8 cellular contexts compared by ENCODE assay signal in the genomic region with DNA sequence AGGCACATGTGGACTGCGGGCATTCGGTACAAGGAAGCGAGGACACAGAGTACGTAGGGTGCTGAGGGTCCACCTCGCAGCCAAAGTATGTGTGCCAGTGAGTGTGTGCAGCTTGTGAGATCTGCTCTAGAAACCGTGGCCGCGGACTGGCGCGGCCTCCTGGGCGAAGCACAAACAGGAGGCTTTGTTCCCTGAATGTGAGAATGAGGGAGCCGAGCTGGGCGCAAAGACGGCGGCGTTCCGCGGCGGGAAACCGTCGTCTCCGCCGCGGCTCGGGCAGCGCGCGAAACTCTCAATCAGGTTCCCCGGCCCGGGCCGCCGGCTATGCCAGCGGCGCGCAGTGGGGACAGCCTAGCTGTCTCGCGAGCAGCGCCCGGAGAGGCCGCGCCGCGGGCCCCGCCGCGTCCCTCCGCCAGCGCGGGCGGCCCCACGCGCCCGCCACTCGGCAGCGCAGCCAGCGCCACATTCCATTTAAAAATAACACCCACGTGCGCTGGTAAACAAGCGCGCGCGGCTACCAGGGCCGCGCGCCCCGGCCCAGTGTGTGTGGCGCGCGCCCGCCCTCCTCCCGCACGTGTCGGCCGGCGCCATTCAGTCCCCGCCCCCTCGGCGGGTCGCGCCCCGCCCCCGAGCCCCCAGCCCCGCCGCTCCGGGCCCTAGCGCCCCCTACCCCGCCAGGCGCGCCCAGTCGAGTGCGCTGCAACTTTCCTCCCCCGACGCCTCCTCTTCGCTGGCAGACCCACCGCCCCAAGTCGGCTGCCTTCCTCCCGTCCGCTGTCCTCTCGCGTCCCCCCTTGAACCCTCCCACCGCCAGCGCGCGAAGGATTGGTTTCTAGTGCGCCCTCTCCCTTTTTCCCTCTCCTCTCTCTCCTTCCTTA. TPM values are rescaled to one million over a fixed set of nuclear protein-coding genes. Genes with fewer than 3 reads are reported as not detected.
DNase-seq lines count a peak whose midpoint lies in the region; ATAC-seq and TF ChIP-seq lines count a peak whose summit lies in the region.

No MANE protein-coding gene starts in this region.

- H3K4me1 ChIP-seq in HAP-1 (peaks cover 11% of the 10 kb centered on the region), liver (ENCODE audit: control insufficient read depth in 4 of 4, insufficient read depth in 4 of 4, low read length in 3 of 4) (peaks cover 2 to 33% (median 18%) of the 10 kb centered on the region in 4 donors)

- H3K36me3 ChIP-seq in HAP-1 (replicated peaks) (peaks cover 12% of the 10 kb centered on the region), liver (ENCODE audit: control insufficient read depth in 4 of 4, insufficient read depth in 3 of 4, low read depth in 1 of 4, low read length in 3 of 4) (no peaks in the 10 kb centered on the region)

- H3K27ac ChIP-seq in liver (ENCODE audit: low read depth in 1 of 2, low read length in 2 of 2) = peak overlapping the region; percentile 96 to 99

- WGBS in liver = under 1% methylated on average over 105 of the region's 105 CpGs

- peaks cover 12% of the 10 kb centered on the region for H3K36me3 Mint-ChIP-seq in dendritic cell treated with granulocyte-macrophage colony-stimulating factor and Interleukin-4, amounts not matched to agents 40 ng/mL and 50 ng/mL, for 4 days (ENCODE audit: low read depth)

- no peaks in the 10 kb centered on the region for H3K27me3 ChIP-seq in HAP-1 (ENCODE audit: low read depth)
- H3K27me3 ChIP-seq in liver (ENCODE audit: control insufficient read depth in 4 of 4, insufficient read depth in 4 of 4, low read length in 3 of 4) = no peaks in the 10 kb centered on the region

- no peak for TF ChIP-seq RAD21 in liver (IDR thresholded peaks at IDR 0.05)

- ATAC-seq in HG03097 (IDR thresholded peaks at IDR 0.05; ENCODE audit: low FRiP score, unreplicated experiment) = no peak

- intact Hi-C loops in dendritic cell treated with granulocyte-macrophage colony-stimulating factor and Interleukin-4, amounts not matched to agents 40 ng/mL and 50 ng/mL, for 4 days (cut with micrococcal nuclease) = loop anchor here (2.0 to 5.0 kb wide), 5 partner anchors 65 to 825 kb away; a partner anchor contains a TSS

- no peak for TF ChIP-seq CTCF in AG09309 (IDR thresholded peaks at IDR 0.05; ENCODE audit: control insufficient read depth, insufficient read depth, low read depth, low read length, missing control alignments)
- no peak for TF ChIP-seq CTCF in liver (IDR thresholded peaks at IDR 0.05; ENCODE audit: low read depth, low read length, missing input control)

- peaks cover 37% of the 10 kb centered on the region for H3K4me1 Mint-ChIP-seq in dendritic cell treated with granulocyte-macrophage colony-stimulating factor and Interleukin-4, amounts not matched to agents 40 ng/mL and 50 ng/mL, for 4 days (ENCODE audit: low read depth)

- H3K9ac ChIP-seq in liver (ENCODE audit: low read depth in 1 of 2, low read length in 2 of 2) = peak overlapping the region in 1 of 2 donors; percentile 83

- peaks cover 14% of the 10 kb centered on the region for H3K27me3 Mint-ChIP-seq in dendritic cell treated with granulocyte-macrophage colony-stimulating factor and Interleukin-4, amounts not matched to agents 40 ng/mL and 50 ng/mL, for 4 days

- H3K9me3 Mint-ChIP-seq in dendritic cell treated with granulocyte-macrophage colony-stimulating factor and Interleukin-4, amounts not matched to agents 40 ng/mL and 50 ng/mL, for 4 days = no peaks in the 10 kb centered on the region

- no peak for DNase-seq in AG09309 (ENCODE audit: low read depth)
- peak; percentile 28 to 86 for DNase-seq in HAP-1 (ENCODE audit: low spot score in 2 of 2)
- peak; percentile 79 to 83 for DNase-seq in NCI-H524 (lab: John Stamatoyannopoulos, UW)
- peak; percentile 69 to 75 for DNase-seq in activated CD4-positive, alpha-beta T cell treated with anti-CD3 and anti-CD28 coated beads, Interleukin-2, amount 50 U/mL, for 4 hours
- peak; percentile 75 for DNase-seq in stimulated activated CD4-positive, alpha-beta T cell treated with anti-CD3 and anti-CD28 coated beads, Interleukin-4, amount 100 ng/mL, for 24 hours

- H3K9me3 ChIP-seq in HAP-1 = no peaks in the 10 kb centered on the region
- H3K9me3 ChIP-seq in liver (ENCODE audit: control insufficient read depth in 4 of 4, low read length in 3 of 4) = no peaks in the 10 kb centered on the region

- in situ Hi-C loops in HAP-1 (cut with MboI; ENCODE audit: low sequenced_read_pairs) = no loop called here

- H3K27ac Mint-ChIP-seq in dendritic cell treated with granulocyte-macrophage colony-stimulating factor and Interleukin-4, amounts not matched to agents 40 ng/mL and 50 ng/mL, for 4 days = peak overlapping the region; percentile 93

- H3K4me3 Mint-ChIP-seq in dendritic cell treated with granulocyte-macrophage colony-stimulating factor and Interleukin-4, amounts not matched to agents 40 ng/mL and 50 ng/mL, for 4 days = peak overlapping the region; percentile 87

- H3K4me3 ChIP-seq in AG09309 (ENCODE audit: control insufficient read depth, low read depth, low read length) (peak overlapping the region; percentile 81), HAP-1 (peak overlapping the region; percentile 84), liver (ENCODE audit: low read depth in 1 of 3, low read length in 3 of 3) (peak overlapping the region; percentile 74 to 82 (median 74))

TF ChIP-seq in liver, 16 proteins besides CTCF, POLR2A, EP300 and RAD21:
- TF ChIP-seq, protein P1, sequence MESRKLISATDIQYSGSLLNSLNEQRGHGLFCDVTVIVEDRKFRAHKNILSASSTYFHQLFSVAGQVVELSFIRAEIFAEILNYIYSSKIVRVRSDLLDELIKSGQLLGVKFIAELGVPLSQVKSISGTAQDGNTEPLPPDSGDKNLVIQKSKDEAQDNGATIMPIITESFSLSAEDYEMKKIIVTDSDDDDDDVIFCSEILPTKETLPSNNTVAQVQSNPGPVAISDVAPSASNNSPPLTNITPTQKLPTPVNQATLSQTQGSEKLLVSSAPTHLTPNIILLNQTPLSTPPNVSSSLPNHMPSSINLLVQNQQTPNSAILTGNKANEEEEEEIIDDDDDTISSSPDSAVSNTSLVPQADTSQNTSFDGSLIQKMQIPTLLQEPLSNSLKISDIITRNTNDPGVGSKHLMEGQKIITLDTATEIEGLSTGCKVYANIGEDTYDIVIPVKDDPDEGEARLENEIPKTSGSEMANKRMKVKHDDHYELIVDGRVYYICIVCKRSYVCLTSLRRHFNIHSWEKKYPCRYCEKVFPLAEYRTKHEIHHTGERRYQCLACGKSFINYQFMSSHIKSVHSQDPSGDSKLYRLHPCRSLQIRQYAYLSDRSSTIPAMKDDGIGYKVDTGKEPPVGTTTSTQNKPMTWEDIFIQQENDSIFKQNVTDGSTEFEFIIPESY (IDR thresholded peaks at IDR 0.05) = no peak
- TF ChIP-seq SP1 (IDR thresholded peaks at IDR 0.05) (no peak), EGR1 (IDR thresholded peaks at IDR 0.05; ENCODE audit: low read depth in 2 of 2) (no peak), JUND (IDR thresholded peaks at IDR 0.05) (no peak), RXRA (IDR thresholded peaks at IDR 0.05) (no peak), FOXA1 (IDR thresholded peaks at IDR 0.05) (no peak)
- TF ChIP-seq, protein P2, sequence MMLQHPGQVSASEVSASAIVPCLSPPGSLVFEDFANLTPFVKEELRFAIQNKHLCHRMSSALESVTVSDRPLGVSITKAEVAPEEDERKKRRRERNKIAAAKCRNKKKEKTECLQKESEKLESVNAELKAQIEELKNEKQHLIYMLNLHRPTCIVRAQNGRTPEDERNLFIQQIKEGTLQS (IDR thresholded peaks at IDR 0.05) = no peak
- TF ChIP-seq, protein P3, sequence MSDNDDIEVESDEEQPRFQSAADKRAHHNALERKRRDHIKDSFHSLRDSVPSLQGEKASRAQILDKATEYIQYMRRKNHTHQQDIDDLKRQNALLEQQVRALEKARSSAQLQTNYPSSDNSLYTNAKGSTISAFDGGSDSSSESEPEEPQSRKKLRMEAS (IDR thresholded peaks at IDR 0.05) = no peak
TF ChIP-seq in liver: peak in this region for 0.

RNA-seq across cellular contexts. Expression of a gene that starts 3.0 kb away (rescaled TPM):
- 10 to 100 TPM; 21.7 to 72.2 TPM for total RNA-seq in liver
- polyA plus RNA-seq in liver = 10 to 100 TPM in 1 of 2 donors, 1 to 10 TPM in 1; 6.0 to 12.8 TPM
